8 cellular contexts compared by ENCODE assay signal in the genomic region with DNA sequence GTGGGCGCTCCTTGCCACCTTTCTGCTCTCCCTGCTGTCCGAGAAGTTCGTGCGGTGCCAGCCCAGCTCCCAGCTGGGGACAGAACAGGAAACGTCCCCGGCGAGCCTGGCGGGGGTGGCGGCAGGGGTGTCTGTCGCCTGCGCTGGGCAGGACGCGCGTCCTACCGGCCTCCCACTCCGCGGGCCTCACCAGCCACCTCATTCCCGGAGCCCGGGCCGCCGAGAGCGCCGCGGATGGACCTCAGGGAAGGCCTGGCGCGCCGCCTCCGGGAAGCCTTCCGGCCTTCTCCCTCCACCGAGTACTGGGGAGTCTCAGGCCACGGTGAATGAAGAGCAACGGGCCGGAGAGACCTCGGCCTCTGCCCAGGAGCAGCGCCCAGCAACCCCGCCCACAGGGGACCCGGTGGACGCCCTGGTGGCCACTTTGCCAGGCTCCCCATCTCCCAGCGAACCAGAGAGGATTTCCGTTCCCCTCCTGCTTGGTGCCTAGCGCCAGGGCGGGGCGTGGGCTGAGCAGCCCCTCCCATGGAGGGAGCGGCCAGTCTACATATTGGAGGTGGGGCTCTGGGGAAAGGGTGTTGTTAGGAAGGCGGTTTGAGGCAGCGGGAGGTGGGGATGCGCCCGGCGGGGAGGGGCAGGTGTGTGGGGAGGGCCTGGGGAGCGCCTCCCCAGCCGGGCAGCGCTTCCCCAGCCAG.
DNase-seq lines count a peak whose midpoint lies in the region; ATAC-seq lines count a peak whose summit lies in the region.

No MANE protein-coding gene starts in this region.

- DNase-seq in AG08395 (ENCODE audit: low spot score): peak; percentile 88
- peak; percentile 40 for DNase-seq in NCI-H748 treated with DMSO at 0.1 percent for 48 hours (lab: John Stamatoyannopoulos, UW)
- DNase-seq in activated CD8-positive, alpha-beta memory T cell treated with anti-CD3 and anti-CD28 coated beads for 24 hours: peak; percentile 88
- DNase-seq in effector memory CD4-positive, alpha-beta T cell: peak; percentile 80 to 81 (median 80)
- DNase-seq in memory B cell (ENCODE audit: low spot score in 2 of 2): peak; percentile 67 to 69
- peak; percentile 68 for DNase-seq in stimulated activated CD8-positive, alpha-beta memory T cell treated with anti-CD3 and anti-CD28 coated beads, Interleukin-12 subunit alpha, Interleukin-12 subunit beta, amount 100 ng/mL, for 4 hours (ENCODE audit: low read depth)

- no peaks in the 10 kb centered on the region for H3K27me3 Mint-ChIP-seq in memory B cell

- peak overlapping the region; percentile 64 for H3K4me3 ChIP-seq in effector memory CD4-positive, alpha-beta T cell (ENCODE audit: insufficient read depth, low read depth, low read length, poor library complexity, severe bottlenecking)

- no peaks in the 10 kb centered on the region for H3K9me3 ChIP-seq in effector memory CD4-positive, alpha-beta T cell (ENCODE audit: control insufficient read depth, low read length)

- ATAC-seq in GM18870 (IDR thresholded peaks at IDR 0.05; ENCODE audit: unreplicated experiment) (peak; percentile 36), HG03159 (IDR thresholded peaks at IDR 0.05; ENCODE audit: unreplicated experiment) (peak; percentile 37), memory B cell (ENCODE audit: low read depth) (peak; percentile 31)

- H3K9me3 Mint-ChIP-seq in memory B cell: no peaks in the 10 kb centered on the region

- H3K4me1 ChIP-seq in effector memory CD4-positive, alpha-beta T cell (ENCODE audit: control insufficient read depth, insufficient read depth, low read length, poor library complexity, severe bottlenecking): peaks cover 38% of the 10 kb centered on the region

- H3K4me1 Mint-ChIP-seq in memory B cell: peaks cover 14% of the 10 kb centered on the region

- peak overlapping the region; percentile 93 for H3K27ac Mint-ChIP-seq in memory B cell

- H3K36me3 Mint-ChIP-seq in memory B cell: no peaks in the 10 kb centered on the region

- no peaks in the 10 kb centered on the region for H3K36me3 ChIP-seq in effector memory CD4-positive, alpha-beta T cell (ENCODE audit: control insufficient read depth, insufficient read depth, low read length)

- peak overlapping the region; percentile 98 for H3K27ac ChIP-seq in effector memory CD4-positive, alpha-beta T cell (ENCODE audit: insufficient read depth, low read length, poor library complexity, severe bottlenecking)

- H3K27me3 ChIP-seq in effector memory CD4-positive, alpha-beta T cell (replicated peaks; ENCODE audit: control insufficient read depth, insufficient read depth, low read length, poor library complexity, severe bottlenecking): no peaks in the 10 kb centered on the region

- H3K4me3 Mint-ChIP-seq in memory B cell: peak overlapping the region; percentile 90

Comparison
In these comparisons a context has a peak if more than half of its experiments do, and no peak if none do; other contexts are left out.
1. Peak in every context shown above with its lines: DNase-seq, ATAC-seq, H3K4me3 ChIP-seq and H3K27ac ChIP-seq.